In genomic region chr1:15276691-15277090, GRCh38 we compare ENCODE assay signal across 23 cellular contexts. TPM values are rescaled to one million over a fixed set of nuclear protein-coding genes. Genes with fewer than 3 reads are reported as not detected.
"Had no signal": no experiment of that assay in that cellular context is flagged by ENCODE, and none has a peak within 500 bp of the region (broad histone marks: within the 10 kb centered on the region; RNA-seq: fewer than 3 reads in every experiment).

No MANE protein-coding gene starts in this region.

- H3K27me3 ChIP-seq: MG63 had no signal

- H3K36me3 ChIP-seq: MG63 had no signal

- H3K9me3 ChIP-seq: MG63 had no signal

- DNase-seq: IMR-90, Karpas-422, KG1, MG63, NCI-H1092, NCI-H1105 treated with DMSO at 0.1 percent for 48 hours, NCI-H1417 treated with DMSO at 0.1 percent for 48 hours, NCI-H146, NCI-H1694 treated with DMSO at 0.1 percent for 48 hours, NCI-H1930, NCI-H2081, NCI-H2107, NCI-H2227 treated with DMSO at 0.1 percent for 48 hours, NCI-H524, NCI-H526 treated with DMSO at 0.1 percent for 48 hours, NCI-H774, PC-3, SHP77 had no signal

- H3K4me3 ChIP-seq: MG63 had no signal

- ATAC-seq: HepG2, Panc1, PC-3, SK-N-SH treated with all-trans-retinoic acid at 6 μM for 48 hours had no signal

- H3K27ac ChIP-seq: RWPE1 had no signal

RNA-seq across cellular contexts. Expression of gene FHAD1, which starts 29.7 kb away (rescaled TPM):
- total RNA-seq: HepG2, IMR-90, OCI-LY7 had no signal
- polyA plus RNA-seq: HepG2, IMR-90 had no signal
